ENCODE assay signal across 27 cellular contexts in genomic region chr11:94423467-94423866, GRCh38. TPM values are rescaled to one million over a fixed set of nuclear protein-coding genes. Genes with fewer than 3 reads are reported as not detected.
"Had no signal": no experiment of that assay in that cellular context is flagged by ENCODE, and none has a peak within 500 bp of the region (broad histone marks: within the 10 kb centered on the region; RNA-seq: fewer than 3 reads in every experiment).

No MANE protein-coding gene starts in this region.

- H3K4me2 ChIP-seq: neural progenitor cell had no signal

- FAIRE-seq: pancreas, small intestine had no signal

- H3K27me3 ChIP-seq: brain microvascular endothelial cell, neural progenitor cell, pancreas, stomach, suprapubic skin, transverse colon, vagina had no signal

- DNase-seq: activated CD4-positive, alpha-beta T cell treated with anti-CD3 and anti-CD28 coated beads for 1 hour; activated CD4-positive, alpha-beta T cell treated with anti-CD3 and anti-CD28 coated beads, Interleukin-2, amount 50 U/mL, for 1 hour; activated gamma-delta T cell treated with Interleukin-2 at 50 U/mL for 16 hours; activated T-cell treated with anti-CD3 and anti-CD28 coated beads, Interleukin-2, amount 50 U/mL, for 1 hour; anterior cingulate cortex; brain microvascular endothelial cell; central memory CD4-positive, alpha-beta T cell; dermis blood vessel endothelial cell; effector CD8-positive, alpha-beta T cell; foreskin melanocyte; hippocampal formation; lower lobe of right lung; naive B cell; small intestine; stomach; T-helper 9 cell; transverse colon had no signal

- H2AFZ ChIP-seq: neural progenitor cell had no signal

- H3K36me3 ChIP-seq: brain microvascular endothelial cell, neural progenitor cell, pancreas had no signal

- H3K9me3 ChIP-seq: lower lobe of right lung, pancreas, suprapubic skin, vagina had no signal

- H3K4me1 ChIP-seq: lower lobe of right lung, pancreas, stomach, suprapubic skin, transverse colon, vagina had no signal

- ATAC-seq: esophagus mucosa; left lobe of liver; pancreas; sciatic nerve; stimulated activated memory B cell treated with anti-CD40 and anti-IgM and Interleukin-4, amounts not matched to agents 10 μg/mL and 1 μg/mL and 100 μg/mL, for 72 hours had no signal

- H3K9ac ChIP-seq: neural progenitor cell had no signal

- H3K4me3 ChIP-seq: lower lobe of right lung, neural progenitor cell, pancreas, stomach, suprapubic skin, transverse colon, vagina had no signal

- H3K27ac ChIP-seq: brain microvascular endothelial cell, lower lobe of right lung, neural progenitor cell, pancreas, stomach, suprapubic skin, transverse colon, vagina had no signal

RNA-seq across cellular contexts. Expression of gene GPR83, which starts 22.2 kb away (rescaled TPM):
- total RNA-seq: dermis blood vessel endothelial cell, esophagus mucosa, lower lobe of right lung, mesenteric fat pad, pulmonary artery endothelial cell, vagina had no signal
